ENCODE assay signal across 1 cellular context in genomic region chr21:25801217-25802015, GRCh38.
TF ChIP-seq lines count a peak whose summit lies in the region.

No MANE protein-coding gene starts in this region.

TF ChIP-seq in WTC11, 78 proteins besides CTCF, POLR2A, EP300 and RAD21 (continued from another document):
- TF ChIP-seq STAT6 (CRISPR knock-in tag; conservative IDR thresholded peaks at IDR 0.05; ENCODE audit: low read depth) (no peak), CBFB (CRISPR knock-in tag; IDR thresholded peaks at IDR 0.05; ENCODE audit: low read depth) (no peak)
